17 cellular contexts compared by ENCODE assay signal in genomic region chr1:111496398-111496797, GRCh38. TPM values are rescaled to one million over a fixed set of nuclear protein-coding genes. Genes with fewer than 3 reads are reported as not detected.
"Had no signal": no experiment of that assay in that cellular context is flagged by ENCODE, and none has a peak within 500 bp of the region (broad histone marks: within the 10 kb centered on the region; RNA-seq: fewer than 3 reads in every experiment).

No MANE protein-coding gene starts in this region.

- H3K9me3 ChIP-seq: breast epithelium, esophagus muscularis mucosa, suprapubic skin had no signal

- FAIRE-seq: small intestine had no signal

- H3K27me3 Mint-ChIP-seq: naive thymus-derived CD8-positive, alpha-beta T cell; progenitor cell of endocrine pancreas had no signal

- H3K27me3 ChIP-seq: breast epithelium, esophagus muscularis mucosa, suprapubic skin had no signal

- H3K36me3 Mint-ChIP-seq: naive thymus-derived CD8-positive, alpha-beta T cell; type B pancreatic cell had no signal

- H3K4me3 ChIP-seq: breast epithelium, esophagus muscularis mucosa, lung, suprapubic skin had no signal

- H3K27ac Mint-ChIP-seq: activated naive CD4-positive, alpha-beta T cell treated with anti-CD3 and anti-CD28 coated beads, Interleukin-2, amount 10 ng/mL, durations not matched to agents 7 days and 5 days; progenitor cell of endocrine pancreas; type B pancreatic cell had no signal

- ATAC-seq: left cardiac atrium, right cardiac atrium had no signal

- H3K9me3 Mint-ChIP-seq: type B pancreatic cell had no signal

- H3K36me3 ChIP-seq: breast epithelium, esophagus muscularis mucosa, suprapubic skin had no signal

- DNase-seq: activated CD4-positive, alpha-beta T cell treated with anti-CD3 and anti-CD28 coated beads for 1 hour; activated naive CD4-positive, alpha-beta T cell treated with anti-CD3 and anti-CD28 coated beads, Interleukin-2, amount 10 ng/mL, durations not matched to agents 7 days and 5 days; aorta; left cardiac atrium; naive thymus-derived CD8-positive, alpha-beta T cell; right cardiac atrium; small intestine had no signal

- H3K4me1 ChIP-seq: breast epithelium, esophagus muscularis mucosa, suprapubic skin had no signal

- H3K4me3 Mint-ChIP-seq: activated naive CD4-positive, alpha-beta T cell treated with anti-CD3 and anti-CD28 coated beads, Interleukin-2, amount 10 ng/mL, durations not matched to agents 7 days and 5 days; naive thymus-derived CD8-positive, alpha-beta T cell; type B pancreatic cell had no signal

- H3K27ac ChIP-seq: breast epithelium, esophagus muscularis mucosa, suprapubic skin had no signal

RNA-seq across cellular contexts. Expression of gene ADORA3, which starts 7.0 kb away (rescaled TPM):
- total RNA-seq: fibroblast of villous mesenchyme, mononuclear cell, progenitor cell of endocrine pancreas had no signal
- polyA plus RNA-seq: naive thymus-derived CD8-positive, alpha-beta T cell had no signal

RNA-seq across cellular contexts. Expression of gene TMIGD3, which starts 7.0 kb away (rescaled TPM):
- total RNA-seq: dermis microvascular lymphatic vessel endothelial cell; mononuclear cell; naive thymus-derived CD8-positive, alpha-beta T cell; progenitor cell of endocrine pancreas; T-helper 2 cell treated with Interferon-gamma antibody and Interleukin-4, amounts not matched to agents 100 ng/mL and 5 ng/mL, for 36 hours had no signal
- polyA plus RNA-seq: naive thymus-derived CD8-positive, alpha-beta T cell had no signal
